8 cellular contexts compared by ENCODE assay signal in genomic region chr11:95337175-95337957, GRCh38.
DNase-seq lines count a peak whose midpoint lies in the region; ATAC-seq and TF ChIP-seq lines count a peak whose summit lies in the region.

No MANE protein-coding gene starts in this region.

- peak; percentile 43 for DNase-seq in AG08396 (ENCODE audit: low spot score)
- peak; percentile 49 for DNase-seq in GM19238 (ENCODE audit: insufficient read length, low spot score)
- peak; percentile 35 for DNase-seq in T-helper 2 cell treated with Interferon-gamma antibody and Interleukin-4, amounts not matched to agents 5 μg/mL and 100 μg/mL, for 36 hours (ENCODE audit: low spot score)
- peak; percentile 42 for DNase-seq in colonic mucosa
- peak; percentile 68 for DNase-seq in lower lobe of right lung
- peak; percentile 4 for DNase-seq in stimulated activated CD8-positive, alpha-beta memory T cell treated with anti-CD3 and anti-CD28 coated beads, Interleukin-12 subunit alpha, Interleukin-12 subunit beta, amount 100 ng/mL, for 4 hours (ENCODE audit: low read depth)
- DNase-seq in activated gamma-delta T cell (lab: John Stamatoyannopoulos, UW): no peak

- no peaks in the 10 kb centered on the region for H3K4me1 ChIP-seq in colonic mucosa
- peaks cover 35% of the 10 kb centered on the region for H3K4me1 ChIP-seq in lower lobe of right lung

- intact Hi-C loops in colonic mucosa (cut with DNase I): no loop called here
- intact Hi-C loops in lower lobe of right lung (cut with DNase I): no loop called here

- ATAC-seq in HG03196 (IDR thresholded peaks at IDR 0.05; ENCODE audit: unreplicated experiment) (peak; percentile 97), lower lobe of right lung (peak; percentile 60 to 61)

- H3K36me3 ChIP-seq in colonic mucosa (no peaks in the 10 kb centered on the region), lower lobe of right lung (no peaks in the 10 kb centered on the region)

- H3K9me3 Mint-ChIP-seq in T-helper 2 cell treated with Interferon-gamma antibody and Interleukin-4, amounts not matched to agents 5 μg/mL and 100 μg/mL, for 36 hours: no peaks in the 10 kb centered on the region

- H3K27ac Mint-ChIP-seq in T-helper 2 cell treated with Interferon-gamma antibody and Interleukin-4, amounts not matched to agents 5 μg/mL and 100 μg/mL, for 36 hours: no peak overlapping the region

- H3K4me3 Mint-ChIP-seq in T-helper 2 cell treated with Interferon-gamma antibody and Interleukin-4, amounts not matched to agents 5 μg/mL and 100 μg/mL, for 36 hours: no peak overlapping the region

- no peaks in the 10 kb centered on the region for H3K36me3 Mint-ChIP-seq in T-helper 2 cell treated with Interferon-gamma antibody and Interleukin-4, amounts not matched to agents 5 μg/mL and 100 μg/mL, for 36 hours (ENCODE audit: low read depth)

- H3K9me3 ChIP-seq in colonic mucosa: no peaks in the 10 kb centered on the region
- H3K9me3 ChIP-seq in lower lobe of right lung: no peaks in the 10 kb centered on the region

- H3K27me3 Mint-ChIP-seq in T-helper 2 cell treated with Interferon-gamma antibody and Interleukin-4, amounts not matched to agents 5 μg/mL and 100 μg/mL, for 36 hours (ENCODE audit: low read depth): no peaks in the 10 kb centered on the region

- H3K27me3 ChIP-seq in colonic mucosa: no peaks in the 10 kb centered on the region
- no peaks in the 10 kb centered on the region for H3K27me3 ChIP-seq in lower lobe of right lung (ENCODE audit: low read depth)

- peaks cover 8% of the 10 kb centered on the region for H3K4me1 Mint-ChIP-seq in T-helper 2 cell treated with Interferon-gamma antibody and Interleukin-4, amounts not matched to agents 5 μg/mL and 100 μg/mL, for 36 hours (ENCODE audit: low read depth)

- no peak overlapping the region for H3K9ac ChIP-seq in colonic mucosa (ENCODE audit: low read depth in 2 of 2, low read length in 2 of 2)

- H3K4me3 ChIP-seq in colonic mucosa (no peak overlapping the region), lower lobe of right lung (no peak overlapping the region)

- H3K27ac ChIP-seq in colonic mucosa (peak overlapping the region; percentile 53), lower lobe of right lung (peak overlapping the region; percentile 85)

- TF ChIP-seq CTCF in colonic mucosa (IDR thresholded peaks at IDR 0.05): no peak
- TF ChIP-seq CTCF in lower lobe of right lung (IDR thresholded peaks at IDR 0.05): no peak
